ENCODE assay signal across 8 cellular contexts in the genomic region with DNA sequence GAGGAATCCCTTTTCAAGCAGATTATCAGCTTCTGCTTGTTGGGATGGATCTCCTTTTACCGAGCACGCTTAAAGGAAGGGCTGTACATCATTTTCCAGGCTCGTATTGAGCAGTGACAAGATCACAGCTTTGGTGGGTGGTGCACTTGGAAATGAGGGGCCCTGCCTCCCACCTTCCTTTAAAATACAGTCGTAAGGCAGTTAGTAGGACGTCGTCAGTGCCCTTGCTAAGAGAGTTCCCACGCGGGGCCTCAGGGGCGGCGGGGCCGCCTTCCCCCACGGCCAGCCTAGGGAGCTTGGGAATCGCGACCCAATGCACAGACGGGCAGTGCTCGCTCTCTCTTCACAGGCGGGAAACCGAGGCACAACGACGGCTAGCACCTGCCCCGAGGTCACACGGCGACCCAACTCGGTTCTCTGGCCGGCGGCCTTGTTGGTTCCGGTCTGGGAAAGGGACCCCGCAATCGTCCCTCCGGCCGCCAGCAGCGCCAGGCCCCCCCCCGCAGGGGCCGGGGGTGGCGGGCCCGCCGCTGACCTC. TPM values are rescaled to one million over a fixed set of nuclear protein-coding genes. Genes with fewer than 3 reads are reported as not detected.
A peak's percentile ranks its signal among the peaks of the same experiment; 100 is the strongest.
DNase-seq lines count a peak whose midpoint lies in the region; ATAC-seq, FAIRE-seq and TF ChIP-seq lines count a peak whose summit lies in the region.

No MANE protein-coding gene starts in this region.

- no peaks in the 10 kb centered on the region for H3K36me3 ChIP-seq in small intestine (ENCODE audit: control insufficient read depth in 2 of 2, insufficient read depth in 2 of 2, low read length in 2 of 2)

- H3K27me3 ChIP-seq in small intestine (ENCODE audit: control insufficient read depth in 2 of 2, insufficient read depth in 2 of 2, low read length in 2 of 2), result no peaks in the 10 kb centered on the region

- H3K4me3 ChIP-seq in fibroblast of the aortic adventitia (ENCODE audit: low read depth, low read length) (peak overlapping the region; percentile 3), small intestine (ENCODE audit: low read depth in 1 of 2, low read length in 2 of 2) (peak overlapping the region; percentile 63 to 72)

- CTCF ChIA-PET in T-cell (lab: Charles Lee), result interaction anchor here (0.7 to 1.6 kb wide), 5 partner anchors 56 to 277 kb away, joined by 3 to 12 read pairs (median 4); no protein-coding TSS in a partner anchor

- peak overlapping the region; percentile 75 to 83 for H3K27ac Mint-ChIP-seq in T-cell

- no peak for FAIRE-seq in small intestine (lab: Jason Lieb, UNC)

- H3K9me3 Mint-ChIP-seq in T-cell, result no peaks in the 10 kb centered on the region

- 9 to 11% (median 11%) methylated on average over 30 to 37 of the region's 37 CpGs for WGBS in small intestine, 3 donors

- TF ChIP-seq CTCF in fibroblast of the aortic adventitia (IDR thresholded peaks at IDR 0.05; ENCODE audit: insufficient read depth, low read length), result no peak

- no peaks in the 10 kb centered on the region for H3K36me3 Mint-ChIP-seq in T-cell

- POLR2A ChIA-PET in T-cell (lab: Charles Lee), result interaction anchor here in 1 of 2 donors (1.1 kb wide), 1 partner anchor 56 kb away, joined by 3 read pairs; no protein-coding TSS in a partner anchor

- H3K27ac ChIP-seq in small intestine (ENCODE audit: low read depth in 1 of 2, low read length in 1 of 2), result peak overlapping the region; percentile 52 to 98

- peaks cover 25 to 42% (median 29%) of the 10 kb centered on the region in 3 donors for H3K4me1 Mint-ChIP-seq in T-cell

- peak; percentile 0 for ATAC-seq in GM19455 (IDR thresholded peaks at IDR 0.05; ENCODE audit: unreplicated experiment)
- no peak for ATAC-seq in T-cell (replicated peaks in 1 of 4)

- H3K4me1 ChIP-seq in small intestine (ENCODE audit: control insufficient read depth in 2 of 2, insufficient read depth in 1 of 2, low read depth in 1 of 2, low read length in 1 of 2), result peaks cover 0 to 4% of the 10 kb centered on the region in 2 donors

- H3K27me3 Mint-ChIP-seq in T-cell, result no peaks in the 10 kb centered on the region

- DNase-seq in T-cell (no peak), fibroblast of the aortic adventitia (ENCODE audit: low read depth) (no peak), small intestine (no peak), HUDEP-2 (lab: John Stamatoyannopoulos, UW; ENCODE audit: unreplicated experiment in 76 of 76) (no peak), midbrain (lab: John Stamatoyannopoulos, UW) (no peak), medulla oblongata (ENCODE audit: extremely low spot score) (no peak), hippocampal formation (lab: John Stamatoyannopoulos, UW) (no peak)

- H3K4me3 Mint-ChIP-seq in T-cell, result peak overlapping the region; percentile 74 to 82 (median 76)

- no peaks in the 10 kb centered on the region for H3K9me3 ChIP-seq in small intestine (ENCODE audit: control insufficient read depth, low read depth)

RNA-seq across cellular contexts. Expression of gene H3-3A, which starts 58.6 kb away (rescaled TPM):
- total RNA-seq in T-cell (100 to 1,000 TPM; 340 to 391 (median 366) TPM), fibroblast of the aortic adventitia (ENCODE audit: low replicate concordance) (56.7 and 164 TPM in 2 replicates)
- 1,000 to 10,000 TPM in 2 of 3 donors, 100 to 1,000 TPM in 1; 851 to 1,257 (median 1,018) TPM for polyA plus RNA-seq in small intestine
